In the genomic region with DNA sequence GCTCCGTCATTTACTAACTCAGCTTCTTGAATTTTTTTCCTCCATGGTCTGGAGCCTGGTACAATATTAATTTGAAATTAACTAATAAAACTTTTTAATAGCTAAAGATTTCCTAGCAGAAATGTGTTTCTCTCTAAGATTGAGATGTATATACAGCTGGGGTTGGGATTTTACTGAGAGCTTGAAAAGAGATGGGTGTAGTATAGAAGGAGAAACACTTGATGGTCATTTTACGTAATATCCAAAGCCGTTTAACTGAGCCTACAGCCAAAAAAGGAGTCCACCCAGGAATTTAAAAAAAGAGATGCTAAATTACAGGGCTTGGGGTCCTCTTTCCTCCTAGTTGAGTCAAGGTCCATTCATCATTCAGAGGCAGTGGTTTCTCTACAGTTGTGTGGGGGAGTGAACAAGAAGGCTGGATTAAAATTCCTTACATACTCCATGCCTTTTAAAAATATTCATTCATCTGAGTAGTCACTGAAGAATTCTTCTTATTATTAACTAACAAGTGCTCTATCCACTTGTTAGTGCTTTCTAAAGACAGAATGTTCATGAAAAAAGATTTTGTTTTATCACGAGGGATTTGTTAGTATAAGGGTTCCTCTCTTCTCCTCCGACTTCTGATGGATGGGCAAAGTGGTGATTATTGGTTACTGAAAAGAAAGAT, we compare ENCODE assay signal across 12 cellular contexts.
A peak's percentile ranks its signal among the peaks of the same experiment; 100 is the strongest.
DNase-seq lines count a peak whose midpoint lies in the region; ATAC-seq and TF ChIP-seq lines count a peak whose summit lies in the region.
"Had no signal": no experiment of that assay in that cellular context is flagged by ENCODE, and none has a peak within 500 bp of the region (broad histone marks: within the 10 kb centered on the region; RNA-seq: fewer than 3 reads in every experiment).

No MANE protein-coding gene starts in this region.

- H3K4me3 Mint-ChIP-seq in neural progenitor cell, result peak overlapping the region; percentile 76
- H3K4me3 Mint-ChIP-seq: immature natural killer cell had no signal

- peaks cover 25% of the 10 kb centered on the region for H3K4me1 Mint-ChIP-seq in neural progenitor cell
- H3K4me1 Mint-ChIP-seq: immature natural killer cell had no signal

- H3K27me3 ChIP-seq in BJ (ENCODE audit: control insufficient read depth, insufficient read depth, low read length) (no peaks in the 10 kb centered on the region), Panc1 (ENCODE audit: control insufficient read depth, insufficient read depth, low read length) (no peaks in the 10 kb centered on the region), neural progenitor cell (no peaks in the 10 kb centered on the region)

- H3F3A ChIP-seq in neural progenitor cell (ENCODE audit: low read depth), result peaks cover 14% of the 10 kb centered on the region

- H3K36me3 ChIP-seq in BJ (ENCODE audit: control insufficient read depth, insufficient read depth, low read length), result no peaks in the 10 kb centered on the region
- no peaks in the 10 kb centered on the region for H3K36me3 ChIP-seq in Panc1 (ENCODE audit: control insufficient read depth, insufficient read depth, low read length)
- H3K36me3 ChIP-seq in neural progenitor cell, result no peaks in the 10 kb centered on the region
- H3K36me3 ChIP-seq: stomach had no signal

- ATAC-seq in Panc1 (peak; percentile 13; the same call in 1 of the 2 replicates), HG02870 (IDR thresholded peaks at IDR 0.05; ENCODE audit: unreplicated experiment) (no peak)

- H3K4me1 ChIP-seq in Panc1 (ENCODE audit: control insufficient read depth, insufficient read depth, low read length), result peaks cover 20% of the 10 kb centered on the region
- H3K4me1 ChIP-seq in neural progenitor cell, result peaks cover 26% of the 10 kb centered on the region

- H3K79me2 ChIP-seq in neural progenitor cell (ENCODE audit: low read depth), result no peaks in the 10 kb centered on the region

- no peaks in the 10 kb centered on the region for H3K9me3 Mint-ChIP-seq in neural progenitor cell
- H3K9me3 Mint-ChIP-seq: immature natural killer cell had no signal

- H3K9me3 ChIP-seq in Panc1 (ENCODE audit: control insufficient read depth, insufficient read depth, low read depth, low read length) (no peaks in the 10 kb centered on the region), neural progenitor cell (ENCODE audit: low read depth) (no peaks in the 10 kb centered on the region)
- H3K9me3 ChIP-seq: stomach had no signal

- POLR2A ChIA-PET in BJ (lab: Charles Lee) (interaction anchor here (0.6 to 1.0 kb wide), 4 partner anchors 28 to 186 kb away, joined by 3 to 16 read pairs (median 3); no protein-coding TSS in a partner anchor), Panc1 (lab: Charles Lee) (no interaction called here)

- peaks cover 3% of the 10 kb centered on the region for H3K27me3 Mint-ChIP-seq in neural progenitor cell (ENCODE audit: insufficient read depth, low read depth)

- BruUV-seq in Panc1 (replicated peaks; lab: Mats Ljungman, UMichigan), result no TSS peak

- no peak overlapping the region for H3K4me3 ChIP-seq in BJ (ENCODE audit: low read depth, low read length)
- peak overlapping the region in 1 of 2 experiments; percentile 24; a peak in 2 of 4 replicates for H3K4me3 ChIP-seq in Panc1 (ENCODE audit: low read depth in 2 of 2, low read length in 2 of 2)
- peak overlapping the region; percentile 55 for H3K4me3 ChIP-seq in epithelial cell of proximal tubule (ENCODE audit: low read depth, low read length)
- peak overlapping the region; percentile 39 for H3K4me3 ChIP-seq in neural progenitor cell

- H4K20me1 ChIP-seq in neural progenitor cell (ENCODE audit: low read depth), result no peaks in the 10 kb centered on the region

- in situ Hi-C loops in Panc1 (cut with HindIII; ENCODE audit: low pct_unique_long_range_greater_than_20kb, low sequenced_read_pairs), result no loop called here

- H3K4me2 ChIP-seq in neural progenitor cell, result peak overlapping the region; percentile 78

- H3K27ac ChIP-seq in Panc1 (ENCODE audit: low read length), result peak overlapping the region; percentile 29
- no peak overlapping the region for H3K27ac ChIP-seq in neural progenitor cell

- CTCF ChIA-PET in BJ (lab: Yijun Ruan, JAX) (interaction anchor here (1.1 to 3.5 kb wide), 5 partner anchors 10 to 72 kb away, joined by 3 to 17 read pairs (median 4); no protein-coding TSS in a partner anchor), Panc1 (lab: Charles Lee) (no interaction called here)

- TF ChIP-seq CTCF in BJ (IDR thresholded peaks at IDR 0.05; ENCODE audit: insufficient read depth, low read depth, low read length) (no peak), Panc1 (IDR thresholded peaks at IDR 0.05) (no peak), epithelial cell of proximal tubule (conservative IDR thresholded peaks at IDR 0.05; ENCODE audit: low read depth, low read length) (no peak), neural progenitor cell (IDR thresholded peaks at IDR 0.05) (no peak)

- no peak overlapping the region for H2AFZ ChIP-seq in neural progenitor cell (replicated peaks)

- H3K9ac ChIP-seq in neural progenitor cell, result no peak overlapping the region

- intact Hi-C loops in Panc1 (cut with micrococcal nuclease; ENCODE audit: unreplicated experiment), result no loop called here

- H3K36me3 Mint-ChIP-seq in neural progenitor cell, result peaks cover 2% of the 10 kb centered on the region
- H3K36me3 Mint-ChIP-seq: immature natural killer cell had no signal

- peak overlapping the region; percentile 47 for H3K27ac Mint-ChIP-seq in neural progenitor cell
- H3K27ac Mint-ChIP-seq: immature natural killer cell had no signal

- DNase-seq in BJ (ENCODE audit: low read depth) (peak; percentile 63), Panc1 (ENCODE audit: low read depth, low spot score) (no peak), epithelial cell of proximal tubule (ENCODE audit: low read depth) (peak; percentile 73), neural progenitor cell (ENCODE audit: low spot score) (peak; percentile 33), NCI-H446 (lab: John Stamatoyannopoulos, UW) (no peak), GOT3 (lab: John Stamatoyannopoulos, UW) (no peak), retina (no peak)
- DNase-seq: activated CD4-positive, alpha-beta T cell treated with anti-CD3 and anti-CD28 coated beads, Interleukin-2, amount 50 U/mL, for 4 hours; COR-L47; immature natural killer cell; stomach had no signal

Comparison
In these comparisons a context has a peak if more than half of its experiments do, and no peak if none do; other contexts are left out.
1. DNase-seq: peak in BJ (single experiment), epithelial cell of proximal tubule (single experiment) and neural progenitor cell (single experiment); none in Panc1 (single experiment), NCI-H446 (0 of 2), GOT3 (single experiment) and retina (single experiment).